In the genomic region with DNA sequence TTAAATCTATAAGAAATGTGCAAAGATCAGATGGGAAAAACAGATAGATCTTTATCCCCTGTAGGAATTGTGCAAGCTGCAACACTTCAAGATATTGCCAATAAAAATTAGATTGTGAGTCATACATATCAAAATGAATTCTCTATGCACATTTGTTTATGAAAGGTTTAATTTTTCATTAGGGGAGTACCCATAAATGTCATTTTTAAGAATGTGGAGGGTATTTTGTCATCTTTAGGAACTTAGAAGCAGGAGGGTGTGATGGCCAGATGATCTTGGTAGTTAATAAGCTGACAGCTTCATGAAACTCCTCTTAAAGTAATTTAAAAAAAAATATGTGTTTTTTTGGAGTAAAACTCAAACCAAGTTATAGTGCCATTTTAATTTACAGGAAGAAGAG, we compare ENCODE assay signal across 13 cellular contexts. TPM values are rescaled to one million over a fixed set of nuclear protein-coding genes. Genes with fewer than 3 reads are reported as not detected.
A peak's percentile ranks its signal among the peaks of the same experiment; 100 is the strongest.
DNase-seq lines count a peak whose midpoint lies in the region; ATAC-seq and TF ChIP-seq lines count a peak whose summit lies in the region.
"Had no signal": no experiment of that assay in that cellular context is flagged by ENCODE, and none has a peak within 500 bp of the region (broad histone marks: within the 10 kb centered on the region; RNA-seq: fewer than 3 reads in every experiment).

No MANE protein-coding gene starts in this region.

- no peak for TF ChIP-seq CTCF in hepatocyte (IDR thresholded peaks at IDR 0.05; ENCODE audit: poor library complexity)
- no peak for TF ChIP-seq CTCF in thoracic aorta (IDR thresholded peaks at IDR 0.05)

- H3K36me3 Mint-ChIP-seq in activated T-cell treated with anti-CD3 and anti-CD28 coated beads, Interleukin-2, amount 50 U/mL, for 4 hours (ENCODE audit: insufficient read depth) = peaks cover 6% of the 10 kb centered on the region
- no peaks in the 10 kb centered on the region for H3K36me3 Mint-ChIP-seq in T-helper 17 cell (ENCODE audit: low read depth)

- H4K20me1 ChIP-seq in hepatocyte (ENCODE audit: insufficient read depth, poor library complexity, severe bottlenecking) = peaks cover 53% of the 10 kb centered on the region

- peaks cover 3% of the 10 kb centered on the region for H3K27me3 Mint-ChIP-seq in activated T-cell treated with anti-CD3 and anti-CD28 coated beads, Interleukin-2, amount 50 U/mL, for 4 hours (ENCODE audit: low read depth)
- peaks cover 8% of the 10 kb centered on the region for H3K27me3 Mint-ChIP-seq in T-helper 17 cell

- no peak for ATAC-seq in activated T-cell treated with anti-CD3 and anti-CD28 coated beads, Interleukin-2, amount 50 U/mL, for 4 hours
- no peak for ATAC-seq in T-helper 17 cell
- ATAC-seq in thoracic aorta (ENCODE audit: insufficient number of reproducible peaks, low FRiP score, low read depth) = no peak
- ATAC-seq in GM18861 (IDR thresholded peaks at IDR 0.05; ENCODE audit: unreplicated experiment) = no peak
- ATAC-seq: foreskin keratinocyte had no signal

- no peaks in the 10 kb centered on the region for H3K36me3 ChIP-seq in hepatocyte (replicated peaks; ENCODE audit: insufficient read depth, low read depth)
- H3K36me3 ChIP-seq in thoracic aorta = no peaks in the 10 kb centered on the region

- peak overlapping the region; percentile 74 for H3K4me2 ChIP-seq in hepatocyte

- peak overlapping the region; percentile 84 for H3K27ac Mint-ChIP-seq in T-helper 17 cell

- H3K9me2 ChIP-seq in hepatocyte (replicated peaks; ENCODE audit: insufficient read depth) = no peaks in the 10 kb centered on the region

- no peak for DNase-seq in activated T-cell treated with anti-CD3 and anti-CD28 coated beads, Interleukin-2, amount 50 U/mL, for 4 hours
- DNase-seq in activated T-cell treated with anti-CD3 and anti-CD28 coated beads for 4 hours = no peak
- DNase-seq in T-helper 17 cell = no peak
- DNase-seq in hepatocyte (ENCODE audit: low spot score) = no peak
- DNase-seq in thoracic aorta (ENCODE audit: low spot score) = no peak
- no peak for DNase-seq in activated CD4-positive, alpha-beta T cell treated with anti-CD3 and anti-CD28 coated beads, Interleukin-2, amount 50 U/mL, for 48 hours
- no peak for DNase-seq in activated CD4-positive, CD25-positive, alpha-beta regulatory T cell (lab: John Stamatoyannopoulos, UW)
- DNase-seq: activated CD8-positive, alpha-beta memory T cell treated with anti-CD3 and anti-CD28 coated beads, Interleukin-2, amount 50 U/mL, for 48 hours; amniotic stem cell; dorsolateral prefrontal cortex; foreskin keratinocyte; NCI-H2081 treated with DMSO at 0.1 percent for 48 hours had no signal

- H3K27ac ChIP-seq in hepatocyte (peak overlapping the region; percentile 98), thoracic aorta (no peak overlapping the region)
- H3K27ac ChIP-seq: dorsolateral prefrontal cortex, foreskin keratinocyte had no signal

- no peaks in the 10 kb centered on the region for H3K9me3 Mint-ChIP-seq in activated T-cell treated with anti-CD3 and anti-CD28 coated beads, Interleukin-2, amount 50 U/mL, for 4 hours

- H3K79me2 ChIP-seq in hepatocyte = peaks cover 78% of the 10 kb centered on the region

- H3K4me1 Mint-ChIP-seq in activated T-cell treated with anti-CD3 and anti-CD28 coated beads, Interleukin-2, amount 50 U/mL, for 4 hours (ENCODE audit: low read depth) = peaks cover 55% of the 10 kb centered on the region
- H3K4me1 Mint-ChIP-seq in T-helper 17 cell = peaks cover 49% of the 10 kb centered on the region

- H3K27me3 ChIP-seq in hepatocyte = no peaks in the 10 kb centered on the region
- no peaks in the 10 kb centered on the region for H3K27me3 ChIP-seq in thoracic aorta (replicated peaks; ENCODE audit: insufficient read depth)
- H3K27me3 ChIP-seq: dorsolateral prefrontal cortex, foreskin keratinocyte had no signal

- H3K4me3 ChIP-seq in hepatocyte = peak overlapping the region; percentile 88
- peak overlapping the region; percentile 87 for H3K4me3 ChIP-seq in thoracic aorta

- H3K4me3 Mint-ChIP-seq in activated T-cell treated with anti-CD3 and anti-CD28 coated beads, Interleukin-2, amount 50 U/mL, for 4 hours = peak overlapping the region; percentile 87
- H3K4me3 Mint-ChIP-seq in T-helper 17 cell = no peak overlapping the region

- H2AFZ ChIP-seq in hepatocyte = no peak overlapping the region

- H3K4me1 ChIP-seq in hepatocyte (ENCODE audit: insufficient read depth) (peaks cover 8% of the 10 kb centered on the region), thoracic aorta (ENCODE audit: control insufficient read depth in 1 of 2, low read depth in 2 of 2) (peaks cover 35 to 42% of the 10 kb centered on the region in 2 donors)

- no peaks in the 10 kb centered on the region for H3K9me3 ChIP-seq in T-helper 17 cell (ENCODE audit: control insufficient read depth, low read length, poor library complexity, severe bottlenecking)
- no peaks in the 10 kb centered on the region for H3K9me3 ChIP-seq in hepatocyte (ENCODE audit: low read depth)
- no peaks in the 10 kb centered on the region for H3K9me3 ChIP-seq in thoracic aorta

RNA-seq across cellular contexts. Expression of a gene that starts 3.0 kb away (rescaled TPM):
- 10 to 100 TPM; 16.5 to 20.9 (median 16.7) TPM for total RNA-seq in activated T-cell treated with anti-CD3 and anti-CD28 coated beads, Interleukin-2, amount 50 U/mL, for 4 hours
- total RNA-seq in T-helper 17 cell (10 to 100 TPM; 76.7 to 81.9 TPM), hepatocyte (22.6 and 31.3 TPM in 2 replicates), thoracic aorta (10 to 100 TPM; 45.1 to 74.1 TPM)
- polyA plus RNA-seq in hepatocyte = 45.4 and 66.8 TPM in 2 replicates
